In the genomic region with DNA sequence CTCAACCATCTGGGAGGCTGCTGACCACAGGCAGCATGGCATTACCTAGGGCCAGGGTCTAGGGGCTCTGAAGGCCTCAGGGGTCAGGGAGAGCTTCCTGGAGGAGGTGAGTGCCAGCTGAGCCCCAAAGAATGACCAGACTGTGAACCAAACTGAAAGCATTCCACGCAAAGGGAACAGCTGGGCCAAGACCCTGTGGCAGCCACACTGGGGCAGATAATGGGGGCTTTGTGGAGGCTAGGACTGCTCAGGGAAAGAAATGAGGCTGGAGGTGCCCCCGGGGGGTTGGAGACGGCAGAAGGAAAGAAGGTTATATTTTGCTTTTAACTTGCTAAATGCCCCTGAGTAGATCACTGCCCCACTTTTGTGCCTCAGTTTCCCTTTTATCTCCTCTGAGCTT, we compare ENCODE assay signal across 17 cellular contexts. TPM values are rescaled to one million over a fixed set of nuclear protein-coding genes. Genes with fewer than 3 reads are reported as not detected.
DNase-seq lines count a peak whose midpoint lies in the region; ATAC-seq and TF ChIP-seq lines count a peak whose summit lies in the region.
"Had no signal": no experiment of that assay in that cellular context is flagged by ENCODE, and none has a peak within 500 bp of the region (broad histone marks: within the 10 kb centered on the region; RNA-seq: fewer than 3 reads in every experiment).

No MANE protein-coding gene starts in this region.

- H3K27me3 Mint-ChIP-seq in activated T-cell treated with anti-CD3 and anti-CD28 coated beads, Interleukin-2, amount 50 U/mL, for 24 hours: no peaks in the 10 kb centered on the region
- H3K27me3 Mint-ChIP-seq: naive thymus-derived CD8-positive, alpha-beta T cell had no signal

- H3K4me3 ChIP-seq in cardiac muscle cell: no peak overlapping the region
- no peak overlapping the region for H3K4me3 ChIP-seq in SJCRH30
- H3K4me3 ChIP-seq in lung: no peak overlapping the region
- no peak overlapping the region for H3K4me3 ChIP-seq in thyroid gland (replicated peaks in 1 of 3)

- H3K36me3 Mint-ChIP-seq in activated T-cell treated with anti-CD3 and anti-CD28 coated beads, Interleukin-2, amount 50 U/mL, for 24 hours (ENCODE audit: low read depth): no peaks in the 10 kb centered on the region

- no peaks in the 10 kb centered on the region for H3K27me3 ChIP-seq in cardiac muscle cell
- no peaks in the 10 kb centered on the region for H3K27me3 ChIP-seq in SJCRH30
- H3K27me3 ChIP-seq in lung (ENCODE audit: control insufficient read depth, insufficient read depth): no peaks in the 10 kb centered on the region
- H3K27me3 ChIP-seq in thyroid gland: no peaks in the 10 kb centered on the region

- TF ChIP-seq CTCF in cardiac muscle cell (IDR thresholded peaks at IDR 0.05; ENCODE audit: low read depth, low read length): no peak
- no peak for TF ChIP-seq CTCF in lung (IDR thresholded peaks at IDR 0.05; ENCODE audit: control extremely low read depth, extremely low read depth)
- TF ChIP-seq CTCF in thyroid gland (IDR thresholded peaks at IDR 0.05): no peak

- no peaks in the 10 kb centered on the region for H3K9me3 Mint-ChIP-seq in activated T-cell treated with anti-CD3 and anti-CD28 coated beads, Interleukin-2, amount 50 U/mL, for 24 hours
- H3K9me3 Mint-ChIP-seq: activated naive CD4-positive, alpha-beta T cell treated with anti-CD3 and anti-CD28 coated beads for 36 hours; CD8-positive, alpha-beta T cell; naive thymus-derived CD8-positive, alpha-beta T cell had no signal

- no peak overlapping the region for H3K4me3 Mint-ChIP-seq in activated T-cell treated with anti-CD3 and anti-CD28 coated beads, Interleukin-2, amount 50 U/mL, for 24 hours
- H3K4me3 Mint-ChIP-seq: activated naive CD4-positive, alpha-beta T cell treated with anti-CD3 and anti-CD28 coated beads for 36 hours; CD8-positive, alpha-beta T cell; naive thymus-derived CD8-positive, alpha-beta T cell had no signal

- H3K27ac Mint-ChIP-seq in activated T-cell treated with anti-CD3 and anti-CD28 coated beads, Interleukin-2, amount 50 U/mL, for 24 hours: no peak overlapping the region
- H3K27ac Mint-ChIP-seq: activated naive CD4-positive, alpha-beta T cell treated with anti-CD3 and anti-CD28 coated beads for 36 hours; CD8-positive, alpha-beta T cell had no signal

- H3K4me1 ChIP-seq in cardiac muscle cell (ENCODE audit: low read depth) (peaks cover 48% of the 10 kb centered on the region), SJCRH30 (peaks cover 72% of the 10 kb centered on the region), lung (ENCODE audit: control insufficient read depth in 2 of 2, insufficient read depth in 2 of 2, low read length in 2 of 2) (peaks cover 11 to 27% of the 10 kb centered on the region in 2 donors), thyroid gland (peaks cover 25 to 46% of the 10 kb centered on the region in 2 donors)

- H3K4me1 Mint-ChIP-seq in activated T-cell treated with anti-CD3 and anti-CD28 coated beads, Interleukin-2, amount 50 U/mL, for 24 hours (ENCODE audit: low read depth): peaks cover 4% of the 10 kb centered on the region

- TF ChIP-seq POLR2A in thyroid gland (IDR thresholded peaks at IDR 0.05): no peak

- WGBS in lung, 2 donors: 87 to 100% methylated on average over 3 of the region's 3 CpGs
- WGBS in thyroid gland, 2 donors: 93 to 97% methylated on average over 3 of the region's 3 CpGs

- H3K27ac ChIP-seq in cardiac muscle cell (peak overlapping the region; percentile 99), SJCRH30 (peak overlapping the region; percentile 67), lung (ENCODE audit: low read depth in 1 of 2, low read length in 1 of 2) (peak overlapping the region; percentile 26 to 40), thyroid gland (peak overlapping the region in 2 of 3 donors; percentile 61 to 63)

- DNase-seq in cardiac muscle cell (ENCODE audit: low read depth in 1 of 2, low spot score in 1 of 2): no peak
- no peak for DNase-seq in left ventricle myocardium superior
- peak; percentile 60 to 79 for DNase-seq in SJCRH30
- no peak for DNase-seq in lung (ENCODE audit: low spot score)
- DNase-seq in thyroid gland: no peak
- no peak for DNase-seq in activated CD4-positive, alpha-beta T cell treated with anti-CD3 and anti-CD28 coated beads for 48 hours
- DNase-seq in activated T-cell treated with anti-CD3 and anti-CD28 coated beads, Interleukin-2, amount 50 U/mL, for 24 hours: no peak
- DNase-seq in stimulated activated naive CD8-positive, alpha-beta T cell treated with anti-CD3 and anti-CD28 coated beads, Interleukin-15, Interleukin-2, amounts not matched to agents 100 U/mL and 50 U/mL, for 24 hours: no peak
- DNase-seq: activated CD4-positive, CD25-positive, alpha-beta regulatory T cell treated with anti-CD3 and anti-CD28 coated beads, Interleukin-2, amount 50 U/mL, for 72 hours; activated CD8-positive, alpha-beta memory T cell treated with anti-CD3 and anti-CD28 coated beads, Interleukin-2, amount 50 U/mL, for 4 hours; activated naive CD4-positive, alpha-beta T cell treated with anti-CD3 and anti-CD28 coated beads for 36 hours; CD8-positive, alpha-beta T cell; effector memory CD4-positive, alpha-beta T cell; naive thymus-derived CD8-positive, alpha-beta T cell; NCI-H2081; NCI-H526; stimulated activated CD4-positive, alpha-beta T cell treated with anti-CD3 and anti-CD28 coated beads, Interleukin-2, amount 100 ng/mL, for 24 hours had no signal

- ATAC-seq in left ventricle myocardium superior (no peak), lung (ENCODE audit: insufficient read depth, low FRiP score) (no peak)
- no peak for ATAC-seq in stimulated activated naive CD8-positive, alpha-beta T cell treated with anti-CD3 and anti-CD28 coated beads, Interleukin-15, Interleukin-2, amounts not matched to agents 100 U/mL and 50 U/mL, for 24 hours
- ATAC-seq: CD8-positive, alpha-beta T cell; naive thymus-derived CD8-positive, alpha-beta T cell had no signal

- H3K36me3 ChIP-seq in cardiac muscle cell (peaks cover 21% of the 10 kb centered on the region), SJCRH30 (peaks cover 9% of the 10 kb centered on the region), lung (ENCODE audit: control insufficient read depth in 2 of 2, insufficient read depth in 2 of 2, low read length in 2 of 2) (peaks cover 0 to 39% of the 10 kb centered on the region in 2 donors), thyroid gland (peaks cover 19 to 28% of the 10 kb centered on the region in 2 donors)

- intact Hi-C loops in left ventricle myocardium superior (cut with micrococcal nuclease): no loop called here
- intact Hi-C loops in thyroid gland (cut with DNase I): no loop called here

- no peaks in the 10 kb centered on the region for H3K9me3 ChIP-seq in cardiac muscle cell (ENCODE audit: low read depth)
- H3K9me3 ChIP-seq in SJCRH30 (replicated peaks): no peaks in the 10 kb centered on the region
- H3K9me3 ChIP-seq in lung (ENCODE audit: control insufficient read depth in 2 of 2, insufficient read depth in 1 of 2, low read length in 1 of 2): no peaks in the 10 kb centered on the region
- H3K9me3 ChIP-seq in thyroid gland: no peaks in the 10 kb centered on the region

RNA-seq across cellular contexts. Expression of gene ZMIZ1, which starts 57.6 kb away (rescaled TPM):
- total RNA-seq in cardiac muscle cell (57.1 and 78.8 TPM in 2 replicates), left ventricle myocardium superior (49.5 TPM), lung (10 to 100 TPM; 43.7 to 80.2 TPM), thyroid gland (100 to 1,000 TPM in 2 of 4 donors, 10 to 100 TPM in 2; 59.9 to 128 (median 94.4) TPM)
- polyA plus RNA-seq in cardiac muscle cell (48.2 and 57.7 TPM in 2 replicates), lung (10 to 100 TPM; 18.3 to 41.5 TPM)
- total RNA-seq in SJCRH30 (2014; rRNA removed; shearing (Covaris generic)): 11.5 and 13.6 TPM in 2 replicates

Comparison
In these comparisons a context has a peak if more than half of its experiments do, and no peak if none do; other contexts are left out.
1. DNase-seq: peak in SJCRH30 (2 of 2); none in cardiac muscle cell (0 of 2), left ventricle myocardium superior (single experiment), lung (single experiment), thyroid gland (0 of 2), activated CD4-positive, alpha-beta T cell treated with anti-CD3 and anti-CD28 coated beads for 48 hours (single experiment), activated T-cell treated with anti-CD3 and anti-CD28 coated beads, Interleukin-2, amount 50 U/mL, for 24 hours (single experiment) and stimulated activated naive CD8-positive, alpha-beta T cell treated with anti-CD3 and anti-CD28 coated beads, Interleukin-15, Interleukin-2, amounts not matched to agents 100 U/mL and 50 U/mL, for 24 hours (single experiment).
2. H3K27ac ChIP-seq: peak in every context shown above with its lines; median percentile 99 in cardiac muscle cell; 67 in SJCRH30; 62 in thyroid gland; 33 in lung.